Comparison of ENCODE assay signal across 17 cellular contexts in genomic region chr18:3500016-3500415, GRCh38. TPM values are rescaled to one million over a fixed set of nuclear protein-coding genes. Genes with fewer than 3 reads are reported as not detected.
A peak's percentile ranks its signal among the peaks of the same experiment; 100 is the strongest.
DNase-seq lines count a peak whose midpoint lies in the region; ATAC-seq, FAIRE-seq and TF ChIP-seq lines count a peak whose summit lies in the region.
"Had no signal": no experiment of that assay in that cellular context is flagged by ENCODE, and none has a peak within 500 bp of the region (broad histone marks: within the 10 kb centered on the region; RNA-seq: fewer than 3 reads in every experiment).

No MANE protein-coding gene starts in this region.

- H3F3A ChIP-seq in SK-N-SH (replicated peaks; ENCODE audit: insufficient read depth), result no peaks in the 10 kb centered on the region

- FAIRE-seq in keratinocyte (lab: Jason Lieb, UNC) (peak; percentile 53), urothelium cell line (lab: Jason Lieb, UNC) (peak; percentile 93)
- FAIRE-seq: A204.1 had no signal

- H3K4me2 ChIP-seq in SK-N-SH, result peak overlapping the region; percentile 69; the same call in 1 of the 2 replicates
- H3K4me2 ChIP-seq in keratinocyte (ENCODE audit: control insufficient read depth, extremely low read depth, insufficient read depth, low read depth, low read length), result no peak overlapping the region

- H3K4me3 ChIP-seq in SK-N-SH (ENCODE audit: low read depth in 2 of 2, low read length in 1 of 2) (no peak overlapping the region), keratinocyte (ENCODE audit: control insufficient read depth in 2 of 3, extremely low read depth in 1 of 3, insufficient read depth in 2 of 3, low read depth in 1 of 3, low read length in 3 of 3) (no peak overlapping the region)
- H3K4me3 ChIP-seq: lung had no signal

- no peaks in the 10 kb centered on the region for H3K9me1 ChIP-seq in keratinocyte (ENCODE audit: control insufficient read depth, extremely low read depth, insufficient read depth, low read length)

- CTCF ChIA-PET in SK-N-SH (lab: Yijun Ruan, JAX), result interaction anchor here (1.0 to 1.4 kb wide), 2 partner anchors 86 to 203 kb away, joined by 3 to 5 read pairs; no protein-coding TSS in a partner anchor

- peak overlapping the region; percentile 89; the same call in 1 of the 2 replicates for H2AFZ ChIP-seq in SK-N-SH (ENCODE audit: low read depth)
- H2AFZ ChIP-seq in keratinocyte (ENCODE audit: control insufficient read depth, low read length), result no peak overlapping the region

- 84% methylated on average over 5 of the region's 5 CpGs for WGBS in SK-N-SH (ENCODE audit: low lambda C conversion rate)

- dilution Hi-C loops in keratinocyte (cut with MboI; ENCODE audit: extremely low pct_ligation_motif_present, low sequenced_read_pairs), result no loop called here

- no peaks in the 10 kb centered on the region for H3K36me3 ChIP-seq in SK-N-SH (replicated peaks in 1 of 2; ENCODE audit: control insufficient read depth in 1 of 2, insufficient read depth in 2 of 2, low read length in 1 of 2)
- H3K36me3 ChIP-seq in keratinocyte (ENCODE audit: control insufficient read depth in 2 of 2, extremely low read depth in 1 of 2, insufficient read depth in 2 of 2, low read length in 2 of 2), result no peaks in the 10 kb centered on the region
- H3K36me3 ChIP-seq: esophagus muscularis mucosa, transverse colon had no signal

- H4K20me1 ChIP-seq in SK-N-SH (ENCODE audit: insufficient read depth) (no peaks in the 10 kb centered on the region), keratinocyte (ENCODE audit: control insufficient read depth, extremely low read depth, insufficient read depth, low read length) (no peaks in the 10 kb centered on the region)

- no peak for ATAC-seq in SK-N-SH treated with all-trans-retinoic acid at 6 μM for 48 hours
- ATAC-seq: CD8-positive, alpha-beta T cell; stimulated activated memory B cell treated with anti-CD40 and anti-IgM and Interleukin-4, amounts not matched to agents 10 μg/mL and 1 μg/mL and 100 μg/mL, for 72 hours had no signal

- DNase-seq in SK-N-SH (no peak), SW480 (ENCODE audit: low spot score) (peak; percentile 8), keratinocyte (ENCODE audit: low read depth, low spot score) (no peak), urothelium cell line (ENCODE audit: low spot score) (peak; percentile 53), NCI-H69 (lab: John Stamatoyannopoulos, UW) (no peak), CD1c-positive myeloid dendritic cell (ENCODE audit: extremely low spot score) (no peak), HPDE6-E6E7 (ENCODE audit: extremely low spot score) (no peak)
- DNase-seq: activated CD4-positive, alpha-beta memory T cell treated with anti-CD3 and anti-CD28 coated beads for 36 hours; activated T-cell treated with anti-CD3 and anti-CD28 coated beads, Interleukin-2, amount 50 U/mL, for 4 hours; CD8-positive, alpha-beta T cell; transverse colon had no signal

- H3K9me3 ChIP-seq in SK-N-SH, result no peaks in the 10 kb centered on the region
- H3K9me3 ChIP-seq in keratinocyte (ENCODE audit: control insufficient read depth, low read depth, low read length), result no peaks in the 10 kb centered on the region
- H3K9me3 ChIP-seq: esophagus muscularis mucosa, transverse colon had no signal

- TF ChIP-seq CTCF in SK-N-SH (IDR thresholded peaks at IDR 0.05) (no peak), keratinocyte (optimal IDR thresholded peaks at IDR 0.05 in 1 of 3, IDR thresholded peaks at IDR 0.05 in 1 of 3, conservative IDR thresholded peaks at IDR 0.05 in 1 of 3; ENCODE audit: extremely low read depth in 1 of 3, insufficient read depth in 2 of 3, low read length in 3 of 3) (no peak)

- TF ChIP-seq RAD21 in SK-N-SH (IDR thresholded peaks at IDR 0.05; ENCODE audit: low read length), result no peak

- POLR2A ChIA-PET in SK-N-SH (lab: Yijun Ruan, JAX), result no interaction called here

- H3K9ac ChIP-seq in SK-N-SH, result no peak overlapping the region
- no peak overlapping the region for H3K9ac ChIP-seq in keratinocyte (ENCODE audit: control insufficient read depth, extremely low read depth, insufficient read depth, low read length)

- H3K79me2 ChIP-seq in SK-N-SH (ENCODE audit: insufficient read depth) (no peaks in the 10 kb centered on the region), keratinocyte (ENCODE audit: control insufficient read depth, insufficient read depth, low read length) (no peaks in the 10 kb centered on the region)

- H3K9me2 ChIP-seq in SK-N-SH, result no peaks in the 10 kb centered on the region

- H3K27me3 ChIP-seq in SK-N-SH (ENCODE audit: insufficient read depth) (no peaks in the 10 kb centered on the region), keratinocyte (ENCODE audit: control insufficient read depth, extremely low read depth, insufficient read depth, low read length) (peaks cover 3% of the 10 kb centered on the region)

- no peak for TF ChIP-seq EP300 in SK-N-SH (IDR thresholded peaks at IDR 0.05; ENCODE audit: borderline replicate concordance in 1 of 2, low read depth in 1 of 2, low read length in 1 of 2)

- H3K27ac ChIP-seq in SK-N-SH (ENCODE audit: low read depth in 2 of 2, low read length in 1 of 2) (no peak overlapping the region), keratinocyte (ENCODE audit: control insufficient read depth, insufficient read depth, low read length) (no peak overlapping the region)
- H3K27ac ChIP-seq: esophagus muscularis mucosa, RWPE1, transverse colon had no signal

- H3K4me1 ChIP-seq in SK-N-SH (ENCODE audit: control insufficient read depth in 1 of 2, insufficient read depth in 2 of 2, low read depth in 1 of 2, low read length in 1 of 2) (peaks cover 0 to 13% of the 10 kb centered on the region in 2 experiments; a peak in 2 of 4 replicates), keratinocyte (ENCODE audit: control insufficient read depth, extremely low read depth, insufficient read depth, low read length) (no peaks in the 10 kb centered on the region)

TF ChIP-seq in SK-N-SH, 30 proteins besides CTCF, POLR2A, EP300 and RAD21:
- no peak for TF ChIP-seq USF1 (IDR thresholded peaks at IDR 0.05; ENCODE audit: borderline replicate concordance, low read depth)
- TF ChIP-seq ELF1 (IDR thresholded peaks at IDR 0.05), result no peak
- no peak for TF ChIP-seq JUND (IDR thresholded peaks at IDR 0.05)
- TF ChIP-seq FOSL2 (IDR thresholded peaks at IDR 0.05; ENCODE audit: borderline replicate concordance, low read depth), result no peak
- TF ChIP-seq NFIC (IDR thresholded peaks at IDR 0.05; ENCODE audit: borderline replicate concordance), result no peak
- TF ChIP-seq EZH2phosphoT487 (IDR thresholded peaks at IDR 0.05; ENCODE audit: borderline replicate concordance, low read depth), result no peak
- no peak for TF ChIP-seq MEF2A (IDR thresholded peaks at IDR 0.05; ENCODE audit: borderline replicate concordance, low read depth)
TF ChIP-seq in SK-N-SH: peak in this region for 0.

TF ChIP-seq in SK-N-SH treated with all-trans-retinoic acid at 6 μM for 48 hours, 23 proteins besides CTCF, POLR2A, EP300 and RAD21 (continues in another document):
- no peak for TF ChIP-seq CSRNP3 (CRISPR knock-in tag; IDR thresholded peaks at IDR 0.05)
- TF ChIP-seq POU6F1 (CRISPR knock-in tag; IDR thresholded peaks at IDR 0.05; ENCODE audit: borderline replicate concordance, low read depth), result no peak
- no peak for TF ChIP-seq TCF4 (CRISPR knock-in tag; IDR thresholded peaks at IDR 0.05; ENCODE audit: borderline replicate concordance)
- no peak for TF ChIP-seq GLIS3 (CRISPR knock-in tag; IDR thresholded peaks at IDR 0.05)
- TF ChIP-seq ZFP3 (CRISPR knock-in tag; IDR thresholded peaks at IDR 0.05), result no peak

RNA-seq across cellular contexts. Expression of gene TGIF1, which starts 50.0 kb away (rescaled TPM):
- polyA plus RNA-seq in SK-N-SH (2012; rRNA removed) (82.3 and 113 TPM in 2 replicates), keratinocyte (111 to 187 TPM (median 115 TPM) in 3 replicates)
- polyA plus RNA-seq in SK-N-SH (2012; cell fraction: cytosol; rRNA removed), result 78.8 and 86.9 TPM in 2 replicates
- polyA plus RNA-seq in SK-N-SH (2012; cell fraction: nucleus; rRNA removed), result 121 and 190 TPM in 2 replicates
- polyA plus RNA-seq in keratinocyte (2011; ENCODE audit: low read depth), result 163 TPM
- 115 and 141 TPM in 2 replicates for polyA plus RNA-seq in keratinocyte (2011; cell fraction: cytosol; rRNA removed)
- polyA plus RNA-seq in keratinocyte (2011; cell fraction: nucleus; rRNA removed), result 323 and 359 TPM in 2 replicates
- polyA plus RNA-seq in keratinocyte (2012; ENCODE audit: low replicate concordance), result 66.2 and 105 TPM in 2 replicates
- 134 to 144 TPM (median 142 TPM) in 3 replicates for polyA minus RNA-seq in keratinocyte
- 54.9 TPM for polyA minus RNA-seq in keratinocyte (2011; cell fraction: cytosol; rRNA and poly(A)+ RNA removed)
- polyA minus RNA-seq in keratinocyte (2011; cell fraction: nucleus; rRNA and poly(A)+ RNA removed), result 79.0 and 130 TPM in 2 replicates

Comparison
In these comparisons a context has a peak if more than half of its experiments do, and no peak if none do; other contexts are left out.
1. DNase-seq: peak in SW480 (single experiment) and urothelium cell line (single experiment); none in SK-N-SH (single experiment), keratinocyte (single experiment), NCI-H69 (single experiment), CD1c-positive myeloid dendritic cell (single experiment) and HPDE6-E6E7 (single experiment).